Comparison of ENCODE assay signal across 31 cellular contexts in the genomic region with DNA sequence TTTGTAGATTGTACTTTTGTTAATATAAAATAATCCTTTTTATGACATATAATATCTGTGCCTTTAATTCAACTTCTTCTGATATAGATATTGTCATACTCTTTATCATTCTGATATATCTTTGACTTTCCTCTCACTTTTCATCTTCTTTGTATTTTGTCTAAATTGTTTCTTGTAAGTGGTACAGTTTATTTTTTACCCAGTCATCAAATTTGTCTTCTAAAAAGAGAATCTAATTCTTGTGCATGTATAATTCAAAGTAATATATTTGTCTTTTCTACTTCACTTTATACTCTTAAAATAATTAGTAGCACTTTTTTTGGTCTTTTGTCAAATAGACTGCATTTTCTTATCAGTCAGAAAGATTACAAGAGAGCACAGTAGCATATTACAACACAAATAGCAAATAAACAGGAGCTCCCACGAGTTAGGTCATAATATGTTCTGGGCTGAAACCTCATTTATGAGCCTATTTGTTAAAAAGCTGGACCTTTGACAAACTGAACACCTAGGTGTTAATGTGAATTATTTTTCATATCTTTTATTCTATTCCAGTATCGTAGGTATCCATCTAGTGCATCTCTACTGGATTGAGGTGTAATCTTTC.
"Had no signal": no experiment of that assay in that cellular context is flagged by ENCODE, and none has a peak within 500 bp of the region (broad histone marks: within the 10 kb centered on the region; RNA-seq: fewer than 3 reads in every experiment).

No MANE protein-coding gene starts in this region.

- H3K27ac ChIP-seq: ascending aorta, PC-9, RWPE1, WERI-Rb-1 had no signal

- H3K9me3 ChIP-seq: ascending aorta had no signal

- H3K4me1 ChIP-seq: ascending aorta had no signal

- H3K27me3 Mint-ChIP-seq: activated CD4-positive, alpha-beta memory T cell treated with anti-CD3 and anti-CD28 coated beads, Interleukin-2, amount 10 ng/mL, durations not matched to agents 7 days and 5 days; activated CD8-positive, alpha-beta memory T cell treated with anti-CD3 and anti-CD28 coated beads, Interleukin-2, amount 10 ng/mL, durations not matched to agents 7 days and 5 days; activated naive CD8-positive, alpha-beta T cell treated with anti-CD3 and anti-CD28 coated beads for 36 hours; T-cell had no signal

- ATAC-seq: activated CD8-positive, alpha-beta memory T cell treated with anti-CD3 and anti-CD28 coated beads, Interleukin-2, amount 10 ng/mL, durations not matched to agents 7 days and 5 days; Right ventricle myocardium inferior; SK-N-SH treated with all-trans-retinoic acid at 6 μM for 48 hours; T-cell had no signal

- H3K27ac Mint-ChIP-seq: activated CD4-positive, alpha-beta memory T cell treated with anti-CD3 and anti-CD28 coated beads, Interleukin-2, amount 10 ng/mL, durations not matched to agents 7 days and 5 days; activated CD8-positive, alpha-beta memory T cell treated with anti-CD3 and anti-CD28 coated beads, Interleukin-2, amount 10 ng/mL, durations not matched to agents 7 days and 5 days; activated naive CD8-positive, alpha-beta T cell treated with anti-CD3 and anti-CD28 coated beads for 36 hours; T-cell had no signal

- DNase-seq: activated CD4-positive, alpha-beta memory T cell treated with anti-CD3 and anti-CD28 coated beads, Interleukin-2, amount 10 ng/mL, durations not matched to agents 7 days and 5 days; activated CD4-positive, alpha-beta T cell treated with anti-CD3 and anti-CD28 coated beads for 1 hour; activated CD4-positive, alpha-beta T cell treated with anti-CD3 and anti-CD28 coated beads for 48 hours; activated CD4-positive, CD25-positive, alpha-beta regulatory T cell; activated CD8-positive, alpha-beta memory T cell treated with anti-CD3 and anti-CD28 coated beads for 24 hours; activated CD8-positive, alpha-beta memory T cell treated with anti-CD3 and anti-CD28 coated beads, Interleukin-2, amount 10 ng/mL, durations not matched to agents 7 days and 5 days; activated CD8-positive, alpha-beta memory T cell treated with anti-CD3 and anti-CD28 coated beads, Interleukin-2, amount 50 U/mL, for 48 hours; activated effector memory CD4-positive, alpha-beta T cell treated with anti-CD3 and anti-CD28 coated beads, Interleukin-2, amount 50 U/mL, for 16 hours; activated naive CD4-positive, alpha-beta T cell; activated naive CD4-positive, alpha-beta T cell treated with anti-CD3 and anti-CD28 coated beads, Interleukin-2, amount 50 U/mL, for 16 hours; activated naive CD8-positive, alpha-beta T cell treated with anti-CD3 and anti-CD28 coated beads for 36 hours; activated T-cell treated with anti-CD3 and anti-CD28 coated beads, Interleukin-2, amount 50 U/mL, for 48 hours; amygdala; Karpas-422; NCI-H1105; NCI-H1417 treated with DMSO at 0.1 percent for 48 hours; NCI-H1694; NCI-H1930; NCI-H2081 treated with DMSO at 0.1 percent for 48 hours; NCI-H226; NCI-H524 treated with DMSO at 0.1 percent for 48 hours; PC-9; SIG-M5; T-cell; T-helper 9 cell; WERI-Rb-1 had no signal

- H3K36me3 ChIP-seq: ascending aorta, WERI-Rb-1 had no signal

- H3K4me3 ChIP-seq: ascending aorta, PC-9 had no signal

- H3K27me3 ChIP-seq: ascending aorta had no signal

- FAIRE-seq: RCC 7860 had no signal

- H3K4me3 Mint-ChIP-seq: activated CD4-positive, alpha-beta memory T cell treated with anti-CD3 and anti-CD28 coated beads, Interleukin-2, amount 10 ng/mL, durations not matched to agents 7 days and 5 days; activated CD8-positive, alpha-beta memory T cell treated with anti-CD3 and anti-CD28 coated beads, Interleukin-2, amount 10 ng/mL, durations not matched to agents 7 days and 5 days; activated naive CD8-positive, alpha-beta T cell treated with anti-CD3 and anti-CD28 coated beads for 36 hours; T-cell had no signal

- H3K36me3 Mint-ChIP-seq: T-cell had no signal
